ENCODE assay signal across 18 cellular contexts in genomic region chr14:77832301-77832700, GRCh38. TPM values are rescaled to one million over a fixed set of nuclear protein-coding genes. Genes with fewer than 3 reads are reported as not detected.
DNase-seq lines count a peak whose midpoint lies in the region; ATAC-seq and TF ChIP-seq lines count a peak whose summit lies in the region.
"Had no signal": no experiment of that assay in that cellular context is flagged by ENCODE, and none has a peak within 500 bp of the region (broad histone marks: within the 10 kb centered on the region; RNA-seq: fewer than 3 reads in every experiment).

No MANE protein-coding gene starts in this region.

- TF ChIP-seq CTCF in HEK293 (tag by site-specific recombination; IDR thresholded peaks at IDR 0.05), result no peak
- TF ChIP-seq CTCF in fibroblast of the aortic adventitia (IDR thresholded peaks at IDR 0.05; ENCODE audit: insufficient read depth, low read length), result no peak

- DNase-seq in left cardiac atrium (no peak), Right ventricle myocardium inferior (ENCODE audit: missing footprints) (no peak), fibroblast of the aortic adventitia (ENCODE audit: low read depth) (peak; percentile 16), AML-193 (lab: John Stamatoyannopoulos, UW) (no peak), NCI-H1930 (lab: John Stamatoyannopoulos, UW) (no peak)
- DNase-seq: BE2C; CD4-positive, alpha-beta T cell; CD8-positive, alpha-beta memory T cell; DMS 273 treated with DMSO at 0.1 percent for 48 hours; DMS79; EL; GDM1; GM23248; H7; HCEC 1CT had no signal

- CTCF ChIA-PET in HEK293 (lab: Yijun Ruan, JAX), result no interaction called here

- peak; percentile 55 to 67 for ATAC-seq in left cardiac atrium
- no peak for ATAC-seq in Right ventricle myocardium inferior
- ATAC-seq: GM12878 had no signal

- no peak overlapping the region for H3K27ac ChIP-seq in HEK293 (ENCODE audit: extremely low read depth, low read depth, low read length)
- H3K27ac ChIP-seq: BLaER1 treated with 17β-estradiol and CSF1 and Interleukin-3, amounts not matched to agents 10 nM and 100 nM; GM23248 had no signal

- no peaks in the 10 kb centered on the region for H3K9me3 ChIP-seq in HEK293 (ENCODE audit: control insufficient read depth, insufficient read depth, low read depth, low read length)
- H3K9me3 ChIP-seq: BE2C; BLaER1 treated with 17β-estradiol and CSF1 and Interleukin-3, amounts not matched to agents 10 nM and 100 nM had no signal

- H3K4me3 ChIP-seq in HEK293 (ENCODE audit: low read depth, low read length), result no peak overlapping the region
- no peak overlapping the region for H3K4me3 ChIP-seq in fibroblast of the aortic adventitia (ENCODE audit: low read depth, low read length)
- H3K4me3 ChIP-seq: BLaER1 treated with 17β-estradiol and CSF1 and Interleukin-3, amounts not matched to agents 10 nM and 100 nM; GM12878; GM23248 had no signal

- POLR2A ChIA-PET in HEK293 (lab: Yijun Ruan, JAX), result no interaction called here

- intact Hi-C loops in left cardiac atrium (cut with DNase I), result no loop called here
- intact Hi-C loops in Right ventricle myocardium inferior (cut with DNase I), result no loop called here

- peaks cover 3 to 4% of the 10 kb centered on the region in 2 experiments; a peak in 2 of 3 replicates for H3K36me3 ChIP-seq in HEK293 (ENCODE audit: control insufficient read depth in 2 of 2, insufficient read depth in 1 of 2, low read length in 2 of 2)
- H3K36me3 ChIP-seq: BE2C had no signal

- no peaks in the 10 kb centered on the region for H3K4me1 ChIP-seq in HEK293 (ENCODE audit: control insufficient read depth, insufficient read depth, low read length)
- H3K4me1 ChIP-seq: BE2C; BLaER1 treated with 17β-estradiol and CSF1 and Interleukin-3, amounts not matched to agents 10 nM and 100 nM had no signal

TF ChIP-seq in HEK293, 187 proteins besides CTCF, POLR2A, EP300 and RAD21:
- peak; percentile 46 for TF ChIP-seq ZNF341 (tag by site-specific recombination; IDR thresholded peaks at IDR 0.05; ENCODE audit: low read depth)
- no peak for TF ChIP-seq ZBTB21 (tag by site-specific recombination; IDR thresholded peaks at IDR 0.05)
- no peak for TF ChIP-seq BCL11B (tag by site-specific recombination; IDR thresholded peaks at IDR 0.05; ENCODE audit: low read depth)

RNA-seq across cellular contexts. Expression of gene ADCK1, which starts 32.4 kb away (rescaled TPM):
- 1 to 10 TPM; 6.4 to 8.4 TPM for total RNA-seq in left cardiac atrium
- 8.7 TPM for total RNA-seq in Right ventricle myocardium inferior
- total RNA-seq in fibroblast of the aortic adventitia (ENCODE audit: low replicate concordance), result 5.2 and 8.7 TPM in 2 replicates
